Comparison of ENCODE assay signal across 1 cellular context in genomic region chr4:67236793-67237192, GRCh38.
TF ChIP-seq lines count a peak whose summit lies in the region.

No MANE protein-coding gene starts in this region.

TF ChIP-seq in HepG2, 621 proteins besides CTCF, POLR2A, EP300 and RAD21 (continued from another document):
- TF ChIP-seq, protein P1, sequence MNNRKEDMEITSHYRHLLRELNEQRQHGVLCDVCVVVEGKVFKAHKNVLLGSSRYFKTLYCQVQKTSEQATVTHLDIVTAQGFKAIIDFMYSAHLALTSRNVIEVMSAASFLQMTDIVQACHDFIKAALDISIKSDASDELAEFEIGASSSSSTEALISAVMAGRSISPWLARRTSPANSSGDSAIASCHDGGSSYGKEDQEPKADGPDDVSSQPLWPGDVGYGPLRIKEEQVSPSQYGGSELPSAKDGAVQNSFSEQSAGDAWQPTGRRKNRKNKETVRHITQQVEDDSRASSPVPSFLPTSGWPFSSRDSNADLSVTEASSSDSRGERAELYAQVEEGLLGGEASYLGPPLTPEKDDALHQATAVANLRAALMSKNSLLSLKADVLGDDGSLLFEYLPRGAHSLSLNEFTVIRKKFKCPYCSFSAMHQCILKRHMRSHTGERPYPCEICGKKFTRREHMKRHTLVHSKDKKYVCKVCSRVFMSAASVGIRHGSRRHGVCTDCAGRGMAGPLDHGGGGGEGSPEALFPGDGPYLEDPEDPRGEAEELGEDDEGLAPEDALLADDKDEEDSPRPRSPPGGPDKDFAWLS (CRISPR knock-in tag; IDR thresholded peaks at IDR 0.05; ENCODE audit: borderline replicate concordance): no peak
- TF ChIP-seq ZZZ3 (CRISPR knock-in tag; IDR thresholded peaks at IDR 0.05; ENCODE audit: borderline replicate concordance) (no peak), SMAD9 (CRISPR knock-in tag; IDR thresholded peaks at IDR 0.05) (no peak), ZNF841 (CRISPR knock-in tag; IDR thresholded peaks at IDR 0.05; ENCODE audit: borderline replicate concordance) (no peak), E2F2 (CRISPR knock-in tag; IDR thresholded peaks at IDR 0.05; ENCODE audit: borderline replicate concordance) (no peak), ZNF674 (CRISPR knock-in tag; IDR thresholded peaks at IDR 0.05; ENCODE audit: low read depth) (no peak), ZNF234 (CRISPR knock-in tag; conservative IDR thresholded peaks at IDR 0.05) (no peak), SOX5 (CRISPR knock-in tag; IDR thresholded peaks at IDR 0.05; ENCODE audit: borderline replicate concordance) (no peak), ZSCAN21 (CRISPR knock-in tag; IDR thresholded peaks at IDR 0.05; ENCODE audit: borderline replicate concordance) (no peak)
- TF ChIP-seq, protein P2, sequence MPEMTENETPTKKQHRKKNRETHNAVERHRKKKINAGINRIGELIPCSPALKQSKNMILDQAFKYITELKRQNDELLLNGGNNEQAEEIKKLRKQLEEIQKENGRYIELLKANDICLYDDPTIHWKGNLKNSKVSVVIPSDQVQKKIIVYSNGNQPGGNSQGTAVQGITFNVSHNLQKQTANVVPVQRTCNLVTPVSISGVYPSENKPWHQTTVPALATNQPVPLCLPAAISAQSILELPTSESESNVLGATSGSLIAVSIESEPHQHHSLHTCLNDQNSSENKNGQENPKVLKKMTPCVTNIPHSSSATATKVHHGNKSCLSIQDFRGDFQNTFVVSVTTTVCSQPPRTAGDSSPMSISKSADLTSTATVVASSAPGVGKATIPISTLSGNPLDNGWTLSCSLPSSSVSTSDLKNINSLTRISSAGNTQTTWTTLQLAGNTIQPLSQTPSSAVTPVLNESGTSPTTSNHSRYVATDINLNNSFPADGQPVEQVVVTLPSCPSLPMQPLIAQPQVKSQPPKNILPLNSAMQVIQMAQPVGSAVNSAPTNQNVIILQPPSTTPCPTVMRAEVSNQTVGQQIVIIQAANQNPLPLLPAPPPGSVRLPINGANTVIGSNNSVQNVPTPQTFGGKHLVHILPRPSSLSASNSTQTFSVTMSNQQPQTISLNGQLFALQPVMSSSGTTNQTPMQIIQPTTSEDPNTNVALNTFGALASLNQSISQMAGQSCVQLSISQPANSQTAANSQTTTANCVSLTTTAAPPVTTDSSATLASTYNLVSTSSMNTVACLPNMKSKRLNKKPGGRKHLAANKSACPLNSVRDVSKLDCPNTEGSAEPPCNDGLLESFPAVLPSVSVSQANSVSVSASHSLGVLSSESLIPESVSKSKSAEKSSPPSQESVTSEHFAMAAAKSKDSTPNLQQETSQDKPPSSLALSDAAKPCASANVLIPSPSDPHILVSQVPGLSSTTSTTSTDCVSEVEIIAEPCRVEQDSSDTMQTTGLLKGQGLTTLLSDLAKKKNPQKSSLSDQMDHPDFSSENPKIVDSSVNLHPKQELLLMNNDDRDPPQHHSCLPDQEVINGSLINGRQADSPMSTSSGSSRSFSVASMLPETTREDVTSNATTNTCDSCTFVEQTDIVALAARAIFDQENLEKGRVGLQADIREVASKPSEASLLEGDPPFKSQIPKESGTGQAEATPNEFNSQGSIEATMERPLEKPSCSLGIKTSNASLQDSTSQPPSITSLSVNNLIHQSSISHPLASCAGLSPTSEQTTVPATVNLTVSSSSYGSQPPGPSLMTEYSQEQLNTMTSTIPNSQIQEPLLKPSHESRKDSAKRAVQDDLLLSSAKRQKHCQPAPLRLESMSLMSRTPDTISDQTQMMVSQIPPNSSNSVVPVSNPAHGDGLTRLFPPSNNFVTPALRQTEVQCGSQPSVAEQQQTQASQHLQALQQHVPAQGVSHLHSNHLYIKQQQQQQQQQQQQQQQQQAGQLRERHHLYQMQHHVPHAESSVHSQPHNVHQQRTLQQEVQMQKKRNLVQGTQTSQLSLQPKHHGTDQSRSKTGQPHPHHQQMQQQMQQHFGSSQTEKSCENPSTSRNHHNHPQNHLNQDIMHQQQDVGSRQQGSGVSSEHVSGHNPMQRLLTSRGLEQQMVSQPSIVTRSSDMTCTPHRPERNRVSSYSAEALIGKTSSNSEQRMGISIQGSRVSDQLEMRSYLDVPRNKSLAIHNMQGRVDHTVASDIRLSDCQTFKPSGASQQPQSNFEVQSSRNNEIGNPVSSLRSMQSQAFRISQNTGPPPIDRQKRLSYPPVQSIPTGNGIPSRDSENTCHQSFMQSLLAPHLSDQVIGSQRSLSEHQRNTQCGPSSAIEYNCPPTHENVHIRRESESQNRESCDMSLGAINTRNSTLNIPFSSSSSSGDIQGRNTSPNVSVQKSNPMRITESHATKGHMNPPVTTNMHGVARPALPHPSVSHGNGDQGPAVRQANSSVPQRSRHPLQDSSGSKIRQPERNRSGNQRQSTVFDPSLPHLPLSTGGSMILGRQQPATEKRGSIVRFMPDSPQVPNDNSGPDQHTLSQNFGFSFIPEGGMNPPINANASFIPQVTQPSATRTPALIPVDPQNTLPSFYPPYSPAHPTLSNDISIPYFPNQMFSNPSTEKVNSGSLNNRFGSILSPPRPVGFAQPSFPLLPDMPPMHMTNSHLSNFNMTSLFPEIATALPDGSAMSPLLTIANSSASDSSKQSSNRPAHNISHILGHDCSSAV (CRISPR knock-in tag; IDR thresholded peaks at IDR 0.05; ENCODE audit: borderline replicate concordance): no peak
